8 cellular contexts compared by ENCODE assay signal in the genomic region with DNA sequence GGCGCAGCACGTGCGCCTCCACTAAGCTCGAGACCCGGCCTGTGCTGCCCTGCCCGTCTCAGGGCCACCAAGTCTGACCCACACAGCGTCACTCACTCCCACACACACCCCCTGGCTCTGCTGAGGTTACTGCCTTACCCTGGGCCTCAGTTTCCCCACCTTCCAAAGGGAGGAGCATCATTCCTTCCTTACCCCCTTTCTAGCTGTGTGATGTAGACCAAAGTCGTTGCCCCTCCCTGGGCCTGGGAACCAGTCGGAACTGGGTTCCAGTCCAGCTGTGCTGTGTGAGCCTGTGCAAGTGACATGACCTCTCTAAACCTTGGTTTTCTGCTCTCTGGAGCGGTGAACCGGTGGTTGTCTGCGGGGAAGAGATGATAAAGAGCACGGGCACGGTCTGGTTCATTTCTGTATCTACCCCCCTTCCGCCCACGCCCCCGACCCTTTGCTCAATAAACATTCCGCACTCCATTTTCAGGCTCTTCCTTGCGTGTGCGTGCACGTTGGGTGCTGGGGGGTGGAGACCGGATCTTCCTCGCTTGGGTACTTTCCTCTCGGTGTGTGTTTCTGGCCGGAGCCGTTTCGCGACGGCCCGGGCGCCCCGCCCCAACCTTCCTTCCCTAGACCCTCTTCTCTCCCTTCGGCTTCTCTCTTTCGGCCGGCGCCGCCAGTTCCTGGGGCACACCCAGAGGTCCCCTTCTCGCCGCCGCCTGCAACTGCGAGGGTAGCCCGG. TPM values are rescaled to one million over a fixed set of nuclear protein-coding genes. Genes with fewer than 3 reads are reported as not detected.
DNase-seq lines count a peak whose midpoint lies in the region; ATAC-seq and TF ChIP-seq lines count a peak whose summit lies in the region.

A gene with protein sequence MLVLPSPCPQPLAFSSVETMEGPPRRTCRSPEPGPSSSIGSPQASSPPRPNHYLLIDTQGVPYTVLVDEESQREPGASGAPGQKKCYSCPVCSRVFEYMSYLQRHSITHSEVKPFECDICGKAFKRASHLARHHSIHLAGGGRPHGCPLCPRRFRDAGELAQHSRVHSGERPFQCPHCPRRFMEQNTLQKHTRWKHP (plus strand): TSS at position 647 of the 730 bp plus-strand sequence. CDS start 923 bp downstream, outside the sequence.

- H3K4me3 ChIP-seq in HCT116 (replicated peaks in 1 of 2; ENCODE audit: low read depth in 1 of 2, low read length in 2 of 2), result peak within 1 kb of the TSS; percentile 94 to 97
- H3K4me3 ChIP-seq in cardiac fibroblast (replicated peaks in 1 of 2; ENCODE audit: low read depth in 2 of 2, low read length in 2 of 2), result peak within 1 kb of the TSS; percentile 81 to 88
- peak within 1 kb of the TSS; percentile 79 for H3K4me3 ChIP-seq in smooth muscle cell

- peak within 1 kb of the TSS; percentile 86 for H3K4me3 Mint-ChIP-seq in activated B cell treated with CpG ODN at 0.5 μM for 24 hours

- peaks cover 3% of the 10 kb centered on the region for H3K9me3 Mint-ChIP-seq in activated B cell treated with CpG ODN at 0.5 μM for 24 hours

- no peaks in the 10 kb centered on the region for H3K9me2 ChIP-seq in HCT116 (ENCODE audit: insufficient read depth)

- WGBS in smooth muscle cell (ENCODE audit: low lambda C conversion rate), result under 1% methylated on average over 40 of the region's 42 CpGs

- intact Hi-C loops in HCT116 (cut with micrococcal nuclease), result no loop called here
- intact Hi-C loops in activated B cell treated with CpG ODN at 0.5 μM for 24 hours (cut with micrococcal nuclease), result loop anchor here (1.0 to 10.0 kb wide), 6 partner anchors 8 to 1178 kb away; a partner anchor contains a TSS

- peaks cover 10 to 12% of the 10 kb centered on the region in 2 experiments; a peak in 3 of 4 replicates for H3K36me3 ChIP-seq in HCT116 (ENCODE audit: control insufficient read depth in 1 of 2, insufficient read depth in 2 of 2, low read length in 2 of 2)
- H3K36me3 ChIP-seq in smooth muscle cell (ENCODE audit: low read depth), result no peaks in the 10 kb centered on the region

- peak; percentile 77 for DNase-seq in D341Med (ENCODE audit: low spot score)
- no peak for DNase-seq in HCT116 (ENCODE audit: low read depth, low spot score)
- peak; percentile 86 for DNase-seq in NCI-H2227 treated with DMSO at 0.1 percent for 48 hours (lab: John Stamatoyannopoulos, UW)
- DNase-seq in activated B cell treated with CpG ODN at 0.5 μM for 24 hours, result peak; percentile 84
- peak; percentile 82 for DNase-seq in cardiac fibroblast (ENCODE audit: low read depth in 2 of 2)
- peak; percentile 73 for DNase-seq in inferior parietal cortex (ENCODE audit: extremely low spot score)
- peak; percentile 47 for DNase-seq in smooth muscle cell (lab: John Stamatoyannopoulos, UW; ENCODE audit: unreplicated experiment)

- peaks cover 57% of the 10 kb centered on the region for H3K79me2 ChIP-seq in HCT116 (ENCODE audit: insufficient read depth, low read length)
- peaks cover 56% of the 10 kb centered on the region for H3K79me2 ChIP-seq in smooth muscle cell (ENCODE audit: low read depth)

- H3K27ac ChIP-seq in HCT116 (ENCODE audit: low read depth, low read length), result peak within 1 kb of the TSS; percentile 96
- peak within 1 kb of the TSS; percentile 62 for H3K27ac ChIP-seq in smooth muscle cell (ENCODE audit: low read depth)

- no peak for TF ChIP-seq RAD21 in HCT116 (IDR thresholded peaks at IDR 0.05; ENCODE audit: low read depth)

- peak within 1 kb of the TSS; percentile 75 for H3K4me2 ChIP-seq in HCT116 (ENCODE audit: low read length)
- H3K4me2 ChIP-seq in smooth muscle cell, result peak within 1 kb of the TSS; percentile 97

- H3K9me3 ChIP-seq in HCT116 (ENCODE audit: control insufficient read depth in 1 of 2, insufficient read depth in 1 of 2, low read depth in 1 of 2, low read length in 2 of 2), result no peaks in the 10 kb centered on the region
- no peaks in the 10 kb centered on the region for H3K9me3 ChIP-seq in smooth muscle cell (replicated peaks; ENCODE audit: low read depth)

- no TSS peak for BruUV-seq in HCT116 (replicated peaks; lab: Mats Ljungman, UMichigan)

- H3K4me1 ChIP-seq in HCT116 (ENCODE audit: control insufficient read depth in 1 of 2, insufficient read depth in 2 of 2, low read length in 2 of 2) (peaks cover 16 to 52% of the 10 kb centered on the region in 2 experiments; a peak in 3 of 4 replicates), smooth muscle cell (ENCODE audit: low read depth) (peaks cover 22% of the 10 kb centered on the region)

- peak within 1 kb of the TSS; percentile 96 for H3K27ac Mint-ChIP-seq in activated B cell treated with CpG ODN at 0.5 μM for 24 hours

- no peaks in the 10 kb centered on the region for H4K20me1 ChIP-seq in HCT116 (ENCODE audit: insufficient read depth)
- no peaks in the 10 kb centered on the region for H4K20me1 ChIP-seq in smooth muscle cell (ENCODE audit: low read depth)

- peak; percentile 91 for TF ChIP-seq POLR2A in HCT116 (IDR thresholded peaks at IDR 0.05; ENCODE audit: borderline replicate concordance, extremely low read depth, insufficient read depth, insufficient read length)

- CTCF ChIA-PET in HCT116 (lab: Charles Lee), result interaction anchor here (0.8 to 2.8 kb wide), 2 partner anchors 10 to 11 kb away, joined by 4 to 12 read pairs; a partner anchor contains a TSS
- CTCF ChIA-PET in activated B cell treated with CpG ODN at 0.5 μM for 24 hours (lab: Charles Lee), result interaction anchor here (1.5 to 1.8 kb wide), 2 partner anchors 11 to 166 kb away, joined by 7 to 10 read pairs; no protein-coding TSS in a partner anchor

- ATAC-seq in HCT116 (peak; percentile 68), activated B cell treated with CpG ODN at 0.5 μM for 24 hours (ENCODE audit: low read depth) (peak; percentile 51), HG02840 (IDR thresholded peaks at IDR 0.05; ENCODE audit: low FRiP score, unreplicated experiment) (no peak)

- no peak within 1 kb of the TSS for H2AFZ ChIP-seq in HCT116 (ENCODE audit: low read depth, low read length, poor library complexity, severe bottlenecking)
- no peak within 1 kb of the TSS for H2AFZ ChIP-seq in smooth muscle cell (ENCODE audit: low read depth)

- H3K36me3 Mint-ChIP-seq in activated B cell treated with CpG ODN at 0.5 μM for 24 hours (ENCODE audit: low read depth), result peaks cover 33% of the 10 kb centered on the region

- TF ChIP-seq CTCF in HCT116 (IDR thresholded peaks at IDR 0.05 in 2 of 3, conservative IDR thresholded peaks at IDR 0.05 in 1 of 3; ENCODE audit: borderline replicate concordance in 1 of 3, insufficient read depth in 1 of 3, low read depth in 2 of 3, low read length in 2 of 3), result no peak
- no peak for TF ChIP-seq CTCF in activated B cell treated with CpG ODN at 0.5 μM for 24 hours (IDR thresholded peaks at IDR 0.05)
- no peak for TF ChIP-seq CTCF in cardiac fibroblast (IDR thresholded peaks at IDR 0.05; ENCODE audit: low read depth, low read length)
- no peak for TF ChIP-seq CTCF in smooth muscle cell (IDR thresholded peaks at IDR 0.05; ENCODE audit: borderline replicate concordance, insufficient read depth, poor library complexity, severe bottlenecking)

- H3K4me1 Mint-ChIP-seq in activated B cell treated with CpG ODN at 0.5 μM for 24 hours, result peaks cover 67% of the 10 kb centered on the region

- H3K27me3 ChIP-seq in HCT116 (ENCODE audit: insufficient read depth, low read length), result no peaks in the 10 kb centered on the region
- no peaks in the 10 kb centered on the region for H3K27me3 ChIP-seq in smooth muscle cell (ENCODE audit: low read depth)

- no peaks in the 10 kb centered on the region for H3K27me3 Mint-ChIP-seq in activated B cell treated with CpG ODN at 0.5 μM for 24 hours

- POLR2A ChIA-PET in HCT116 (lab: Charles Lee), result interaction anchor here (1.0 to 1.9 kb wide), 5 partner anchors 8 to 44 kb away, joined by 3 to 15 read pairs (median 5); a partner anchor contains a TSS
- POLR2A ChIA-PET in activated B cell treated with CpG ODN at 0.5 μM for 24 hours (lab: Charles Lee), result interaction anchor here (1.1 to 4.7 kb wide), 12 partner anchors 9 to 389 kb away, joined by 3 to 47 read pairs (median 8); a partner anchor contains a TSS

- peak within 1 kb of the TSS; percentile 99 for H3K9ac ChIP-seq in HCT116 (ENCODE audit: low read length)
- peak within 1 kb of the TSS; percentile 79 for H3K9ac ChIP-seq in smooth muscle cell (ENCODE audit: low read depth)

- H3F3A ChIP-seq in smooth muscle cell (ENCODE audit: low read depth), result peaks cover 20% of the 10 kb centered on the region

- RAD21 ChIA-PET in HCT116 (lab: Charles Lee; ENCODE audit: low non-redundant PET in 1 of 2, low total read pairs in 2 of 2, uncharacterized antibody in 2 of 2, unreplicated experiment in 2 of 2), result interaction anchor here (0.6 kb wide), 3 partner anchors 9 to 497 kb away, joined by 4 to 10 read pairs (median 4); no protein-coding TSS in a partner anchor

TF ChIP-seq in HCT116, 20 proteins besides CTCF, POLR2A, EP300 and RAD21 (continues in another document):
- TF ChIP-seq SP1 (IDR thresholded peaks at IDR 0.05; ENCODE audit: low read depth) (peak; percentile 69), ELF1 (IDR thresholded peaks at IDR 0.05; ENCODE audit: borderline replicate concordance, low read depth) (no peak; the same call in 1 of the 2 replicates)
- TF ChIP-seq, protein P1, sequence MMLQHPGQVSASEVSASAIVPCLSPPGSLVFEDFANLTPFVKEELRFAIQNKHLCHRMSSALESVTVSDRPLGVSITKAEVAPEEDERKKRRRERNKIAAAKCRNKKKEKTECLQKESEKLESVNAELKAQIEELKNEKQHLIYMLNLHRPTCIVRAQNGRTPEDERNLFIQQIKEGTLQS (IDR thresholded peaks at IDR 0.05), result no peak

RNA-seq across cellular contexts. Expression of the gene that starts here (rescaled TPM):
- total RNA-seq in HCT116 (2021; ENCODE audit: unreplicated experiment) (44.4 TPM), activated B cell treated with CpG ODN at 0.5 μM for 24 hours (42.7 and 46.5 TPM in 2 replicates), smooth muscle cell (6.8 and 10.0 TPM in 2 replicates)
- polyA plus RNA-seq in HCT116 (2012), result 47.8 and 48.2 TPM in 2 replicates
- 21.4 and 22.0 TPM in 2 replicates for polyA plus RNA-seq in smooth muscle cell
